8 cellular contexts compared by ENCODE assay signal in the genomic region with DNA sequence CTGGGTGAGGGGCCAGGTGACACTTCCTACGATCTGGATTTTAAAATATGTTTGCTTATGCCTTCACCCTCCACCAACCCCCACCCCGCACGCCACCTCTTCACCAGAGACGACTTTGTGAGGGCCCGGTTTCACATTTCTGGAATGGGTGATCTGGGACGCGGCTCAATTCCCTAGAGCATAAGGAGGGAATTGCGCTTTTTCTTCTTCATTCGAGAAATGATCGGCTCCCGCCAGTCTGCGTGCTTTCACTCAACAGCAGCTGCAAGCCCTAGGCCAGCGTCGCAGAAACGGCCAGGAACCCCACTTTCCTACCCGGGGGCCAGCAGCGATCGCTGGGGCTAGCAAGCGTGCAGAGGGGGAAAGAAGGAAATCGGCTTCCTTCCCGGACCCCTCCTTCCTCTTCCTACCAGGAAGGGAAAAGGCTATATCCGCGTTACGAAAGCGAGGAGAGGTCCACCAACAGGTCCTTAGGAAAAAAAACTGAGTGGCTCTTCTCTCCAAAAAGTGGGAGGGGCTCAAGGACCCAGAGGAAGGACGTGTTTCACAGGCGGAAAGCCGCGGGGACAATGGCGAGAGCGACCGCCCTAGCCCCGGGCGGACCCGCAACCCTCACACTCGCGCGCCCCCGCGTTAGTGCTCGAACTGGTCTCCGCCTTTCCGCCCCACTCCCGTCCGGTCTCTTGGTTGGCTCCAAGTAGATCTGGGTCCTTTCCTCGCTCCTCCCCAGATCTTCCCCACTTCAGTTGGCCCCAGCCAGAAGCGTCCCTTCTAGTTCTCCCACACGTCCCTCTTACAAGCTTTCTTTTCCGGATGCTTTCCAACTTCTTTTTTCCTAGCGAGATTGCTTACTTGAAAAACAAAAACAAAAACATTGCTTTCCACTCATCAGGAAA. TPM values are rescaled to one million over a fixed set of nuclear protein-coding genes. Genes with fewer than 3 reads are reported as not detected.
DNase-seq lines count a peak whose midpoint lies in the region; ATAC-seq, FAIRE-seq and TF ChIP-seq lines count a peak whose summit lies in the region.

No MANE protein-coding gene starts in this region.

- no peak overlapping the region for H2BK15ac ChIP-seq in H1 (ENCODE audit: low read length)

- peak overlapping the region; percentile 77 for H4K91ac ChIP-seq in H1 (replicated peaks; ENCODE audit: insufficient read length, low read length)

- no peak overlapping the region for H3K4ac ChIP-seq in H1 (replicated peaks; ENCODE audit: insufficient read length, low read depth, low read length)

- TF ChIP-seq RAD21 in H1 (IDR thresholded peaks at IDR 0.05 in 1 of 2, conservative IDR thresholded peaks at IDR 0.05 in 1 of 2; ENCODE audit: low read depth in 2 of 2, low read length in 2 of 2) = no peak

- H3K27me3 ChIP-seq in H1 (replicated peaks in 1 of 4; ENCODE audit: control insufficient read depth in 3 of 4, extremely low read depth in 1 of 4, insufficient read depth in 3 of 4, low read length in 3 of 4) = peaks cover 0 to 28% (median 13%) of the 10 kb centered on the region in 4 experiments; a peak in 5 of 7 replicates
- no peaks in the 10 kb centered on the region for H3K27me3 ChIP-seq in right lobe of liver

- TF ChIP-seq POLR2A in H1 (IDR thresholded peaks at IDR 0.05; ENCODE audit: control extremely low read depth in 1 of 2, low read depth in 2 of 2, low read length in 2 of 2) (peak in 1 of 2 experiments; percentile 59; a peak in 2 of 3 replicates), right lobe of liver (IDR thresholded peaks at IDR 0.05) (peak; percentile 58)

- H3K56ac ChIP-seq in H1 (replicated peaks; ENCODE audit: insufficient read length, low read depth, low read length) = no peak overlapping the region

- H2BK20ac ChIP-seq in H1 (ENCODE audit: low read length) = 0 out of 2 replicates have a peak overlapping the region, but pooled peaks have one; percentile 32

- H3K4me1 ChIP-seq in H1 (replicated peaks in 1 of 4; ENCODE audit: control insufficient read depth in 3 of 4, insufficient read depth in 4 of 4, low read length in 3 of 4) (peaks cover 0 to 12% (median 10%) of the 10 kb centered on the region in 4 experiments; a peak in 6 of 7 replicates), right lobe of liver (peaks cover 0 to 21% (median 3%) of the 10 kb centered on the region in 4 donors)

- H2AK5ac ChIP-seq in H1 (ENCODE audit: low read depth, low read length) = no peak overlapping the region

- no peak for TF ChIP-seq EP300 in H1 (IDR thresholded peaks at IDR 0.05; ENCODE audit: borderline replicate concordance in 1 of 2, low read depth in 2 of 2, low read length in 2 of 2)

- no peaks in the 10 kb centered on the region for H3K36me3 Mint-ChIP-seq in activated CD4-positive, alpha-beta T cell treated with anti-CD3 and anti-CD28 coated beads for 36 hours (ENCODE audit: low read depth)

- FAIRE-seq in H1 (lab: Jason Lieb, UNC) = no peak
- no peak for FAIRE-seq in urothelium cell line (lab: Jason Lieb, UNC)

- no peak for ATAC-seq in activated CD4-positive, alpha-beta T cell treated with anti-CD3 and anti-CD28 coated beads for 36 hours
- peak; percentile 7 to 44 (median 32) for ATAC-seq in right lobe of liver
- ATAC-seq in stimulated activated naive CD8-positive, alpha-beta T cell treated with anti-CD3 and anti-CD28 coated beads, Interleukin-15, amount 100 ng/mL, for 72 hours = peak; percentile 27

- H3K9ac ChIP-seq in H1 (replicated peaks in 1 of 4; ENCODE audit: extremely low read depth in 1 of 4, low read depth in 3 of 4, low read length in 3 of 4) = peak overlapping the region in 3 of 4 experiments; percentile 39 to 55 (median 47); a peak in 3 of 7 replicates

- H3K14ac ChIP-seq in H1 (ENCODE audit: insufficient read length) = no peak overlapping the region

- H3K36me3 ChIP-seq in H1 (ENCODE audit: control insufficient read depth in 2 of 4, insufficient read depth in 4 of 4, low read length in 3 of 4) (peaks cover 0 to 11% (median 2%) of the 10 kb centered on the region in 4 experiments; a peak in 2 of 8 replicates), right lobe of liver (peaks cover 0 to 9% (median 0%) of the 10 kb centered on the region in 4 donors)

- H4K8ac ChIP-seq in H1 (ENCODE audit: extremely low read depth, insufficient read depth, low read length) = peak overlapping the region; percentile 64; the same call in 1 of the 2 replicates

- H2BK120ac ChIP-seq in H1 (replicated peaks; ENCODE audit: low read depth, low read length) = peak overlapping the region; percentile 21

- intact Hi-C loops in activated CD4-positive, alpha-beta T cell treated with anti-CD3 and anti-CD28 coated beads for 36 hours (cut with DNase I, micrococcal nuclease) = loop anchor here (5.0 to 10.0 kb wide), 5 partner anchors 121 to 1669 kb away; a partner anchor contains a TSS
- intact Hi-C loops in right lobe of liver (cut with DNase I) = no loop called here

- CTCF ChIA-PET in activated CD4-positive, alpha-beta T cell treated with anti-CD3 and anti-CD28 coated beads for 36 hours (lab: Charles Lee) = interaction anchor here (0.5 to 3.3 kb wide), 4 partner anchors 611 to 1909 kb away, joined by 3 to 23 read pairs (median 3); no protein-coding TSS in a partner anchor
- CTCF ChIA-PET in H1 (lab: Charles Lee; ENCODE audit: partially characterized antibody) = interaction anchor here (0.6 to 3.2 kb wide), 11 partner anchors 12 to 1899 kb away, joined by 3 to 10 read pairs (median 4); a partner anchor contains a TSS

- peak overlapping the region; percentile 46 for H4K5ac ChIP-seq in H1 (ENCODE audit: insufficient read length, low read depth, low read length)

- peaks cover 60% of the 10 kb centered on the region for H3K27me3 Mint-ChIP-seq in activated CD4-positive, alpha-beta T cell treated with anti-CD3 and anti-CD28 coated beads for 36 hours
- peaks cover 80% of the 10 kb centered on the region for H3K27me3 Mint-ChIP-seq in stimulated activated naive CD8-positive, alpha-beta T cell treated with anti-CD3 and anti-CD28 coated beads, Interleukin-15, amount 100 ng/mL, for 72 hours

- H3K4me3 Mint-ChIP-seq in activated CD4-positive, alpha-beta T cell treated with anti-CD3 and anti-CD28 coated beads for 36 hours = peak overlapping the region; percentile 58
- H3K4me3 Mint-ChIP-seq in stimulated activated naive CD8-positive, alpha-beta T cell treated with anti-CD3 and anti-CD28 coated beads, Interleukin-15, amount 100 ng/mL, for 72 hours = peak overlapping the region; percentile 62 to 78

- no peak overlapping the region for H3K23ac ChIP-seq in H1 (ENCODE audit: insufficient read length)

- H2AFZ ChIP-seq in H1 (ENCODE audit: low read length) = peak overlapping the region; percentile 27; the same call in 1 of the 2 replicates

- peak; percentile 28 for DNase-seq in activated CD4-positive, alpha-beta T cell treated with anti-CD3 and anti-CD28 coated beads for 36 hours
- DNase-seq in activated CD4-positive, alpha-beta T cell treated with anti-CD3 and anti-CD28 coated beads, Interleukin-2, amount 50 U/mL, for 1 hour = no peak
- DNase-seq in SK-N-DZ (ENCODE audit: low spot score) = peak; percentile 76
- DNase-seq in H1 (ENCODE audit: low read depth in 1 of 2, low spot score in 2 of 2) = peak in 1 of 2 experiments; percentile 76
- peak; percentile 77 to 78 (median 77) for DNase-seq in right lobe of liver
- DNase-seq in stimulated activated naive CD8-positive, alpha-beta T cell treated with anti-CD3 and anti-CD28 coated beads, Interleukin-15, amount 100 ng/mL, for 72 hours = peak in 1 of 2 donors; percentile 7
- DNase-seq in urothelium cell line (ENCODE audit: low spot score) = no peak
- no peak for DNase-seq in cerebellar nuclear complex (lab: John Stamatoyannopoulos, UW)

- WGBS in H1 (ENCODE audit: extremely low coverage in 1 of 2, insufficient coverage in 1 of 2, insufficient read length in 1 of 2, insufficient replicate concordance in 2 of 2, low coverage in 1 of 2, low lambda C conversion rate in 2 of 2, missing lambda C conversion rate in 1 of 2), 2 experiments = 3% methylated on average over 38 of the region's 50 CpGs; no CpG with 5 or more reads in 1 of the 2 experiments
- WGBS in right lobe of liver (ENCODE audit: insufficient coverage, low coverage, low lambda C conversion rate, missing lambda C conversion rate) = under 1% methylated on average over 41 of the region's 50 CpGs

- POLR2A ChIA-PET in activated CD4-positive, alpha-beta T cell treated with anti-CD3 and anti-CD28 coated beads for 36 hours (lab: Charles Lee) = no interaction called here
- POLR2A ChIA-PET in H1 (lab: Charles Lee; ENCODE audit: partially characterized antibody) = interaction anchor here (0.6 to 3.2 kb wide), 9 partner anchors 12 to 1899 kb away, joined by 3 to 15 read pairs (median 4); no protein-coding TSS in a partner anchor

- H3K4me1 Mint-ChIP-seq in activated CD4-positive, alpha-beta T cell treated with anti-CD3 and anti-CD28 coated beads for 36 hours = peaks cover 20% of the 10 kb centered on the region
- peaks cover 46% of the 10 kb centered on the region for H3K4me1 Mint-ChIP-seq in stimulated activated naive CD8-positive, alpha-beta T cell treated with anti-CD3 and anti-CD28 coated beads, Interleukin-15, amount 100 ng/mL, for 72 hours

- no peaks in the 10 kb centered on the region for H4K20me1 ChIP-seq in H1 (replicated peaks in 1 of 2; ENCODE audit: control insufficient read depth in 1 of 2, insufficient read depth in 2 of 2, low read length in 2 of 2)

- TF ChIP-seq CTCF in H1 (IDR thresholded peaks at IDR 0.05; ENCODE audit: control extremely low read depth in 1 of 3, insufficient read depth in 1 of 3, low read depth in 1 of 3, low read length in 3 of 3) (peak in 2 of 3 experiments; percentile 0 to 14; a peak in 2 of 4 replicates), right lobe of liver (IDR thresholded peaks at IDR 0.05) (no peak)

- H2BK5ac ChIP-seq in H1 (ENCODE audit: low read depth, low read length) = peak overlapping the region; percentile 66; the same call in 1 of the 2 replicates

- no peaks in the 10 kb centered on the region for H3K9me3 ChIP-seq in H1 (ENCODE audit: insufficient read depth in 2 of 2, low read depth in 1 of 2, low read length in 1 of 2)
- no peaks in the 10 kb centered on the region for H3K9me3 ChIP-seq in right lobe of liver

- H3K4me2 ChIP-seq in H1 (ENCODE audit: insufficient read depth in 1 of 2, low read depth in 2 of 2, low read length in 2 of 2) = peak overlapping the region; percentile 85 to 93

- H3K9me3 Mint-ChIP-seq in activated CD4-positive, alpha-beta T cell treated with anti-CD3 and anti-CD28 coated beads for 36 hours (ENCODE audit: low read depth) = no peaks in the 10 kb centered on the region
- H3K9me3 Mint-ChIP-seq in stimulated activated naive CD8-positive, alpha-beta T cell treated with anti-CD3 and anti-CD28 coated beads, Interleukin-15, amount 100 ng/mL, for 72 hours = no peaks in the 10 kb centered on the region

- H3K18ac ChIP-seq in H1 (ENCODE audit: extremely low read depth, low read length) = peak overlapping the region; percentile 87

- H2BK12ac ChIP-seq in H1 (ENCODE audit: low read depth, low read length) = peak overlapping the region; percentile 95; the same call in 1 of the 2 replicates

- H3K4me3 ChIP-seq in H1 (ENCODE audit: extremely low read depth in 1 of 4, insufficient read depth in 2 of 4, low read depth in 3 of 4, low read length in 4 of 4) (peak overlapping the region; percentile 68 to 89 (median 74)), right lobe of liver (peak overlapping the region; percentile 61 to 67 (median 62))

- H3K79me1 ChIP-seq in H1 (ENCODE audit: low read depth, low read length) = no peaks in the 10 kb centered on the region

- no peak overlapping the region for H3K27ac ChIP-seq in H1 (ENCODE audit: low read depth, low read length)
- peak overlapping the region; percentile 75 to 85 (median 79) for H3K27ac ChIP-seq in right lobe of liver

- peaks cover 0 to 18% of the 10 kb centered on the region in 2 experiments; a peak in 2 of 4 replicates for H3K79me2 ChIP-seq in H1 (ENCODE audit: control insufficient read depth in 1 of 2, insufficient read depth in 2 of 2, low read length in 2 of 2)

- H3K23me2 ChIP-seq in H1 (ENCODE audit: low read depth, low read length) = peaks cover 26% of the 10 kb centered on the region

- no peak overlapping the region for H3K27ac Mint-ChIP-seq in activated CD4-positive, alpha-beta T cell treated with anti-CD3 and anti-CD28 coated beads for 36 hours
- H3K27ac Mint-ChIP-seq in stimulated activated naive CD8-positive, alpha-beta T cell treated with anti-CD3 and anti-CD28 coated beads, Interleukin-15, amount 100 ng/mL, for 72 hours = no peak overlapping the region

RNA-seq across cellular contexts. Expression of a gene that starts 1.1 kb away (rescaled TPM):
- total RNA-seq in activated CD4-positive, alpha-beta T cell treated with anti-CD3 and anti-CD28 coated beads for 36 hours = not detected
- polyA plus RNA-seq in SK-N-DZ (2014; cell fraction: cytosol; rRNA removed) = 2.8 and 3.2 TPM in 2 replicates
- 6.7 and 8.8 TPM in 2 replicates for polyA plus RNA-seq in SK-N-DZ (2014; cell fraction: nucleus; rRNA removed)
- total RNA-seq in H1 (2021; fragmentation: NEBNext Ultra II Directional; extraction: Animal tissue kit (Norgen Biotek cat#: 25700)) = 19.6 and 22.4 TPM in 2 replicates
- 10.7 and 14.1 TPM in 2 replicates for polyA plus RNA-seq in H1 (2011; rRNA removed)
- polyA plus RNA-seq in H1 (2011; cell fraction: cytosol; rRNA removed) = 12.9 TPM
- polyA plus RNA-seq in H1 (2011; cell fraction: nucleus; rRNA removed) = 49.2 TPM
- polyA plus RNA-seq in H1 (2012, experiment 1 of 2) = 6.9 to 15.5 TPM (median 12.1 TPM) in 4 replicates
- 1.1 TPM for polyA plus RNA-seq in H1 (2012, experiment 2 of 2)
- polyA plus RNA-seq in H1 (2013, experiment 1 of 2) = 20.9 TPM
- polyA plus RNA-seq in H1 (2013, experiment 2 of 2) = 19.3 TPM
- polyA minus RNA-seq in H1 (2011; rRNA and poly(A)+ RNA removed) = 56.5 and 103 TPM in 2 replicates
- 41.5 TPM for polyA minus RNA-seq in H1 (2011; cell fraction: cytosol; rRNA and poly(A)+ RNA removed)
- 67.2 TPM for polyA minus RNA-seq in H1 (2011; cell fraction: nucleus; rRNA and poly(A)+ RNA removed)
- 10 to 100 TPM in 3 of 6 experiments, 1 to 10 TPM in 3; 2.7 to 38.1 (median 9.6) TPM for total RNA-seq in right lobe of liver

Comparison
In these comparisons a context has a peak if more than half of its experiments do, and no peak if none do; other contexts are left out.
1. DNase-seq: peak in activated CD4-positive, alpha-beta T cell treated with anti-CD3 and anti-CD28 coated beads for 36 hours (single experiment), SK-N-DZ (single experiment) and right lobe of liver (3 of 3); none in activated CD4-positive, alpha-beta T cell treated with anti-CD3 and anti-CD28 coated beads, Interleukin-2, amount 50 U/mL, for 1 hour (single experiment), urothelium cell line (single experiment) and cerebellar nuclear complex (0 of 2).
2. CTCF ChIP-seq: peak in H1 (2 of 3); none in right lobe of liver (0 of 4).
3. intact Hi-C loops: an anchor here in activated CD4-positive, alpha-beta T cell treated with anti-CD3 and anti-CD28 coated beads for 36 hours (5.0 to 10.0 kb wide); none called in right lobe of liver.